11 cellular contexts compared by ENCODE assay signal in the genomic region with DNA sequence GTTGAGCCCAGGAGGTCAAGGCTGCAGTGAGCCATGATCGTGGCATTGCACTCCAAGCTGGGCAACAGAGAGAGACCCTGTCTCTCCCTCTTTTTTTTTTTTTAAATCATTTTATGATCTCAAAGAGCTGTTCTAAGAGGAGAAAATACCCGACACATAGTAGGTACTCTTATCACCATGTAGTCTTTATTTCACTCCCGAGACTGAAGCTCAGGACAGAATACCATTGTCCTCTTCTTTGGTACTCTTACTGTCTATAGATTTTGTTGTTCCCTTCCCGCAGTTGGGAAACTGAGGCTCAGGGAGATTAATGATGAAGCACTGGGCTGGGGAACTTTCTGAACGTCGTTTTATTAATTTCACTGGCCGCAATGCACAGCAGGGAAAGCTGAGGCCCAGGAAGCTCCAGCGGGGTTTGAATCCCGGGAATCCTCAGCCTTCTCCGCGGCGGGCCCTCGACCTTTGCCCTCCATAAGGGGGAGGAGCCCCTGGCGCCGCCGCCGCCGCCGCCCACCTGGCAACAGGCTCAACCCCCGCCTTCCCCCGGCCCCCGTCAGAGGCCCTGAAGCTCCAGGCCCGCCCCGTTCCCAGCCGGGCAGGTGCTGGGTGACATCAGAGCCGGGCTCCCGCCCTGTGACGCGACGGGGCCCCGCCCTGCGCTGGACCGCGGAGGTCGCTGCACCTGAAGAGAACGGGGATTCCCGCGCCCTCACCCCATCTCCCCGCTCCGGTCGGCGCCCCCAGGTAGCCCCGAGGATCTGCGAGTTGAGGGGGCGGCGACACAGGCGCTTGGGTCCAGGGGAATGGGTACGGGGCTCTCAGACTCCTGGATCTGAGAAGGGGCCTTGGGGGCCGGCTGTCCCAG. TPM values are rescaled to one million over a fixed set of nuclear protein-coding genes. Genes with fewer than 3 reads are reported as not detected.
DNase-seq lines count a peak whose midpoint lies in the region; ATAC-seq and TF ChIP-seq lines count a peak whose summit lies in the region.
"Had no signal": no experiment of that assay in that cellular context is flagged by ENCODE, and none has a peak within 500 bp of the region (broad histone marks: within the 10 kb centered on the region; RNA-seq: fewer than 3 reads in every experiment).

No MANE protein-coding gene starts in this region.

- peaks cover 39% of the 10 kb centered on the region for H3K27me3 ChIP-seq in foreskin keratinocyte

- H3K9me3 ChIP-seq in ES-I3 (ENCODE audit: control insufficient read depth, insufficient read depth, low read length): no peaks in the 10 kb centered on the region

- H3K27ac ChIP-seq in foreskin keratinocyte: no peak overlapping the region

- ATAC-seq in foreskin keratinocyte (peak; percentile 21), omental fat pad (ENCODE audit: low FRiP score) (peak; percentile 42), HG03039 (IDR thresholded peaks at IDR 0.05; ENCODE audit: unreplicated experiment) (no peak), HG02678 (IDR thresholded peaks at IDR 0.05; ENCODE audit: unreplicated experiment) (no peak), HG03175 (IDR thresholded peaks at IDR 0.05; ENCODE audit: unreplicated experiment) (no peak)

- TF ChIP-seq CTCF in foreskin keratinocyte (conservative IDR thresholded peaks at IDR 0.05): no peak
- no peak for TF ChIP-seq CTCF in omental fat pad (IDR thresholded peaks at IDR 0.05)

- H3K9ac ChIP-seq in ES-I3 (ENCODE audit: low read depth, low read length): peak overlapping the region; percentile 63

- H3K4me1 ChIP-seq in ES-I3 (ENCODE audit: insufficient read depth, low read length): 0 out of 2 replicates have a peak, but pooled peaks cover 5% of the 10 kb centered on the region
- no peaks in the 10 kb centered on the region for H3K4me1 ChIP-seq in foreskin keratinocyte

- H3K36me3 ChIP-seq in ES-I3 (ENCODE audit: insufficient read depth, low read length): no peaks in the 10 kb centered on the region

- peak; percentile 88 for DNase-seq in NCI-H2171 treated with DMSO at 0.1 percent for 48 hours (lab: John Stamatoyannopoulos, UW)
- no peak for DNase-seq in foreskin keratinocyte
- DNase-seq in omental fat pad (ENCODE audit: low spot score): peak; percentile 27
- DNase-seq in OCI-M1 (lab: John Stamatoyannopoulos, UW): no peak
- DNase-seq: kidney glomerular epithelial cell had no signal

RNA-seq across cellular contexts. Expression of a gene that starts 1.6 kb away (rescaled TPM):
- 0.07 TPM in 1 of 2 replicates, not detected in the other for total RNA-seq in foreskin keratinocyte
- 0.01 and 0.03 TPM in 2 replicates for polyA plus RNA-seq in foreskin keratinocyte
- 10 to 100 TPM in 3 of 4 donors, 1 to 10 TPM in 1; 8.0 to 12.8 (median 10.3) TPM for total RNA-seq in omental fat pad
- total RNA-seq: activated naive CD4-positive, alpha-beta T cell treated with anti-CD3 and anti-CD28 coated beads, Interleukin-2, amount 50 U/mL, for 72 hours had no signal

RNA-seq across cellular contexts. Expression of a gene that starts 42.0 kb away (rescaled TPM):
- total RNA-seq in foreskin keratinocyte (not detected in 2 replicates), omental fat pad (not detected)
- polyA plus RNA-seq in foreskin keratinocyte: not detected in 2 replicates
- total RNA-seq: activated naive CD4-positive, alpha-beta T cell treated with anti-CD3 and anti-CD28 coated beads, Interleukin-2, amount 50 U/mL, for 72 hours had no signal
- polyA plus RNA-seq: thymus had no signal

Comparison
In these comparisons a context has a peak if more than half of its experiments do, and no peak if none do; other contexts are left out.
1. DNase-seq: peak in NCI-H2171 treated with DMSO at 0.1 percent for 48 hours (single experiment) and omental fat pad (single experiment); none in foreskin keratinocyte (0 of 2) and OCI-M1 (single experiment).
2. ATAC-seq: peak in foreskin keratinocyte (single experiment) and omental fat pad (single experiment); none in HG03039 (single experiment), HG02678 (single experiment) and HG03175 (single experiment).